Comparison of ENCODE assay signal across 8 cellular contexts in genomic region chr2:54572262-54572635, GRCh38.
DNase-seq lines count a peak whose midpoint lies in the region; ATAC-seq, FAIRE-seq and TF ChIP-seq lines count a peak whose summit lies in the region.

No MANE protein-coding gene starts in this region.

- no peak for TF ChIP-seq POLR2A in spleen (IDR thresholded peaks at IDR 0.05)

- intact Hi-C loops in spleen (cut with DNase I; ENCODE audit: low total_unique reads): no loop called here

- H3K4me1 Mint-ChIP-seq in activated T-helper 17 cell treated with anti-CD3 and anti-CD28 coated beads, Interleukin-2, amount 50 U/mL, for 72 hours: peaks cover 72% of the 10 kb centered on the region

- H3K4me1 ChIP-seq in BLaER1 treated with 17β-estradiol and CSF1 and Interleukin-3, amounts not matched to agents 10 nM and 100 nM: peaks cover 91 to 100% (median 99%) of the 10 kb centered on the region in 10 experiments
- H3K4me1 ChIP-seq in right atrium auricular region (peaks cover 0 to 97% of the 10 kb centered on the region in 2 donors), spleen (peaks cover 75 to 100% (median 98%) of the 10 kb centered on the region in 6 donors)

- H3K27me3 Mint-ChIP-seq in activated T-helper 17 cell treated with anti-CD3 and anti-CD28 coated beads, Interleukin-2, amount 50 U/mL, for 72 hours: no peaks in the 10 kb centered on the region

- TF ChIP-seq CTCF in right atrium auricular region (IDR thresholded peaks at IDR 0.05) (no peak), spleen (IDR thresholded peaks at IDR 0.05 in 8 of 11, conservative IDR thresholded peaks at IDR 0.05 in 3 of 11) (no peak), D721Med (IDR thresholded peaks at IDR 0.05; ENCODE audit: insufficient read depth, missing control alignments) (no peak)

- H3K27ac ChIP-seq in BLaER1 treated with 17β-estradiol and CSF1 and Interleukin-3, amounts not matched to agents 10 nM and 100 nM: peak overlapping the region in 10 of 11 experiments; percentile 53 to 94 (median 82); a peak in 20 of 22 replicates
- peak overlapping the region; percentile 75 to 77 for H3K27ac ChIP-seq in right atrium auricular region
- H3K27ac ChIP-seq in spleen: peak overlapping the region; percentile 69 to 93 (median 86)

- FAIRE-seq in HTR-8/SVneo (lab: Jason Lieb, UNC) (no peak), D721Med (lab: Jason Lieb, UNC) (no peak)

- peak overlapping the region; percentile 99 for H3K27ac Mint-ChIP-seq in activated T-helper 17 cell treated with anti-CD3 and anti-CD28 coated beads, Interleukin-2, amount 50 U/mL, for 72 hours

- peak; percentile 45 for ATAC-seq in activated T-helper 17 cell treated with anti-CD3 and anti-CD28 coated beads, Interleukin-2, amount 50 U/mL, for 72 hours (replicated peaks)

- peak overlapping the region in 6 of 10 experiments; percentile 7 to 51 (median 46); a peak in 7 of 20 replicates for H3K4me3 ChIP-seq in BLaER1 treated with 17β-estradiol and CSF1 and Interleukin-3, amounts not matched to agents 10 nM and 100 nM
- no peak overlapping the region for H3K4me3 ChIP-seq in right atrium auricular region
- peak overlapping the region in 1 of 8 donors; percentile 59 for H3K4me3 ChIP-seq in spleen

- peaks cover 0 to 62% (median 37%) of the 10 kb centered on the region in 11 experiments; a peak in 16 of 22 replicates for H3K36me3 ChIP-seq in BLaER1 treated with 17β-estradiol and CSF1 and Interleukin-3, amounts not matched to agents 10 nM and 100 nM
- no peaks in the 10 kb centered on the region for H3K36me3 ChIP-seq in right atrium auricular region
- H3K36me3 ChIP-seq in spleen: peaks cover 0 to 6% (median 0%) of the 10 kb centered on the region in 6 donors

- H3K4me3 Mint-ChIP-seq in activated T-helper 17 cell treated with anti-CD3 and anti-CD28 coated beads, Interleukin-2, amount 50 U/mL, for 72 hours: peak overlapping the region; percentile 92

- no peaks in the 10 kb centered on the region for H3K9me3 ChIP-seq in BLaER1 treated with 17β-estradiol and CSF1 and Interleukin-3, amounts not matched to agents 10 nM and 100 nM (replicated peaks in 1 of 11)
- H3K9me3 ChIP-seq in right atrium auricular region (no peaks in the 10 kb centered on the region), spleen (no peaks in the 10 kb centered on the region)

- peaks cover 0 to 95% (median 36%) of the 10 kb centered on the region in 11 experiments; a peak in 15 of 22 replicates for H4K20me1 ChIP-seq in BLaER1 treated with 17β-estradiol and CSF1 and Interleukin-3, amounts not matched to agents 10 nM and 100 nM

- no peaks in the 10 kb centered on the region for H3K27me3 ChIP-seq in BLaER1 treated with 17β-estradiol and CSF1 and Interleukin-3, amounts not matched to agents 10 nM and 100 nM
- H3K27me3 ChIP-seq in right atrium auricular region (no peaks in the 10 kb centered on the region), spleen (replicated peaks in 1 of 7) (no peaks in the 10 kb centered on the region)

- peaks cover 3% of the 10 kb centered on the region for H3K9me3 Mint-ChIP-seq in activated T-helper 17 cell treated with anti-CD3 and anti-CD28 coated beads, Interleukin-2, amount 50 U/mL, for 72 hours

- peak overlapping the region; percentile 85 to 98 (median 92) for H3K4me2 ChIP-seq in BLaER1 treated with 17β-estradiol and CSF1 and Interleukin-3, amounts not matched to agents 10 nM and 100 nM

- H3K36me3 Mint-ChIP-seq in activated T-helper 17 cell treated with anti-CD3 and anti-CD28 coated beads, Interleukin-2, amount 50 U/mL, for 72 hours (ENCODE audit: low read depth): peaks cover 25% of the 10 kb centered on the region

- WGBS in spleen, 5 donors: 8 to 12% (median 10%) methylated on average over 4 of the region's 4 CpGs

- peak overlapping the region; percentile 14 to 79 (median 65); a peak in 20 of 22 replicates for H3K9ac ChIP-seq in BLaER1 treated with 17β-estradiol and CSF1 and Interleukin-3, amounts not matched to agents 10 nM and 100 nM

- peak; percentile 58 for DNase-seq in HTR-8/SVneo (ENCODE audit: insufficient read length, low spot score)
- DNase-seq in right atrium auricular region (ENCODE audit: low spot score): no peak
- no peak for DNase-seq in spleen
- DNase-seq in D721Med (ENCODE audit: insufficient read length, low spot score): no peak
- no peak for DNase-seq in NCI-H2171 (lab: John Stamatoyannopoulos, UW)
- no peak for DNase-seq in NCI-H82 treated with DMSO at 0.1 percent for 48 hours (lab: John Stamatoyannopoulos, UW; ENCODE audit: unreplicated experiment)

Comparison
In these comparisons a context has a peak if more than half of its experiments do, and no peak if none do; other contexts are left out.
1. H3K4me3 ChIP-seq: peak in BLaER1 treated with 17β-estradiol and CSF1 and Interleukin-3, amounts not matched to agents 10 nM and 100 nM (6 of 10); none in right atrium auricular region (0 of 2).
2. Peak in every context shown above with its lines, with median percentiles within 50 percentile points of each other: H3K27ac ChIP-seq.